29 cellular contexts compared by ENCODE assay signal in the genomic region with DNA sequence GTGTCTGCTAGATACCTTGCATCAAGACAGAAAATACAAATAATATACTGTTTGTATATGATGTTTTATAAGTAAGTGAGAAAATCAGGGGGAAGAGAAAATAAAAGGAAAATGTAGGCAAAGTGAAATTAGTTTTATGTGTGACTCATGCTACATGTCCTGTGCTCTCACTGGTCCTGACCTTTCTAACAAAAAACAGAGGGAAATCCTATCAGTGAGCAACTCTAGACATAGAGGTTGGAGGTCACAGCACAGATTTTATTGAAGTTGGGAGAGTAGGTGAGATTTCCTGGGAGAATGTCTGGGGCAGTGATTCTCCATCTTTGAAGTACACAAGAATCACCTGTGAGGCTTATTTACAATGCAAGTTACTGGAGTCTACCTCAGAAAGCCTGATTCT. TPM values are rescaled to one million over a fixed set of nuclear protein-coding genes. Genes with fewer than 3 reads are reported as not detected.
DNase-seq lines count a peak whose midpoint lies in the region; ATAC-seq and TF ChIP-seq lines count a peak whose summit lies in the region.
"Had no signal": no experiment of that assay in that cellular context is flagged by ENCODE, and none has a peak within 500 bp of the region (broad histone marks: within the 10 kb centered on the region; RNA-seq: fewer than 3 reads in every experiment).

No MANE protein-coding gene starts in this region.

- H3K36me3 Mint-ChIP-seq in activated naive CD8-positive, alpha-beta T cell treated with anti-CD3 and anti-CD28 coated beads, Interleukin-2, amount 50 U/mL, for 24 hours (ENCODE audit: low read depth): peaks cover 81% of the 10 kb centered on the region
- H3K36me3 Mint-ChIP-seq in activated naive CD8-positive, alpha-beta T cell treated with anti-CD3 and anti-CD28 coated beads for 36 hours: peaks cover 76% of the 10 kb centered on the region

- H3K9me3 ChIP-seq in upper lobe of right lung (no peaks in the 10 kb centered on the region), Peyer's patch (peaks cover 0 to 3% (median 0%) of the 10 kb centered on the region in 4 donors)
- H3K9me3 ChIP-seq: BE2C had no signal

- H3K4me3 ChIP-seq in upper lobe of right lung (no peak overlapping the region), Peyer's patch (no peak overlapping the region)
- H3K4me3 ChIP-seq: GM23248, SK-N-MC had no signal

- H3K27ac ChIP-seq in upper lobe of right lung (no peak overlapping the region), Peyer's patch (no peak overlapping the region)
- H3K27ac ChIP-seq: 22Rv1, GM23248, SK-N-MC had no signal

- H3K27ac Mint-ChIP-seq in activated naive CD8-positive, alpha-beta T cell treated with anti-CD3 and anti-CD28 coated beads, Interleukin-2, amount 50 U/mL, for 24 hours: no peak overlapping the region
- no peak overlapping the region for H3K27ac Mint-ChIP-seq in activated naive CD8-positive, alpha-beta T cell treated with anti-CD3 and anti-CD28 coated beads for 36 hours
- H3K27ac Mint-ChIP-seq: CD8-positive, alpha-beta memory T cell had no signal

- H3K4me1 ChIP-seq in upper lobe of right lung (no peaks in the 10 kb centered on the region), Peyer's patch (peaks cover 0 to 4% (median 0%) of the 10 kb centered on the region in 4 donors)
- H3K4me1 ChIP-seq: BE2C had no signal

- no peak for TF ChIP-seq POLR2A in Peyer's patch (IDR thresholded peaks at IDR 0.05)

- intact Hi-C loops in upper lobe of right lung (cut with DNase I): no loop called here

- peaks cover 10% of the 10 kb centered on the region for H3K9me3 Mint-ChIP-seq in activated naive CD8-positive, alpha-beta T cell treated with anti-CD3 and anti-CD28 coated beads, Interleukin-2, amount 50 U/mL, for 24 hours
- H3K9me3 Mint-ChIP-seq in activated naive CD8-positive, alpha-beta T cell treated with anti-CD3 and anti-CD28 coated beads for 36 hours: peaks cover 13% of the 10 kb centered on the region

- DNase-seq in activated naive CD8-positive, alpha-beta T cell treated with anti-CD3 and anti-CD28 coated beads, Interleukin-2, amount 50 U/mL, for 24 hours: no peak
- no peak for DNase-seq in activated naive CD8-positive, alpha-beta T cell treated with anti-CD3 and anti-CD28 coated beads for 36 hours
- DNase-seq in dermis blood vessel endothelial cell (peak; percentile 38), iris pigment epithelial cell (ENCODE audit: low read depth) (peak; percentile 19), upper lobe of right lung (no peak), DMS79 treated with DMSO at 0.1 percent for 48 hours (lab: John Stamatoyannopoulos, UW) (no peak), Peyer's patch (no peak), NCI-H2029 treated with DMSO at 0.1 percent for 48 hours (lab: John Stamatoyannopoulos, UW) (no peak)
- DNase-seq: BE2C; CD8-positive, alpha-beta memory T cell; DMS 273 treated with DMSO at 0.1 percent for 48 hours; DMS79; GF-D8; GM23248; H7; IMR-90; KG1; NCI-H1048; NCI-H1417; NCI-H1694; NCI-H2081; NCI-H2171; NCI-H226; NCI-H510A; NCI-H69; SIG-M5 had no signal

- TF ChIP-seq CTCF in upper lobe of right lung (IDR thresholded peaks at IDR 0.05) (no peak), Peyer's patch (IDR thresholded peaks at IDR 0.05) (no peak)

- no peaks in the 10 kb centered on the region for H3K27me3 ChIP-seq in upper lobe of right lung
- no peaks in the 10 kb centered on the region for H3K27me3 ChIP-seq in Peyer's patch
- H3K27me3 ChIP-seq: BE2C had no signal

- H3K4me3 Mint-ChIP-seq in activated naive CD8-positive, alpha-beta T cell treated with anti-CD3 and anti-CD28 coated beads, Interleukin-2, amount 50 U/mL, for 24 hours: no peak overlapping the region
- no peak overlapping the region for H3K4me3 Mint-ChIP-seq in activated naive CD8-positive, alpha-beta T cell treated with anti-CD3 and anti-CD28 coated beads for 36 hours
- H3K4me3 Mint-ChIP-seq: CD14-positive monocyte; CD8-positive, alpha-beta memory T cell had no signal

- no peaks in the 10 kb centered on the region for H3K27me3 Mint-ChIP-seq in activated naive CD8-positive, alpha-beta T cell treated with anti-CD3 and anti-CD28 coated beads, Interleukin-2, amount 50 U/mL, for 24 hours
- H3K27me3 Mint-ChIP-seq in activated naive CD8-positive, alpha-beta T cell treated with anti-CD3 and anti-CD28 coated beads for 36 hours: no peaks in the 10 kb centered on the region

- peak; percentile 78 for ATAC-seq in activated naive CD8-positive, alpha-beta T cell treated with anti-CD3 and anti-CD28 coated beads, Interleukin-2, amount 50 U/mL, for 24 hours
- ATAC-seq in upper lobe of right lung: peak; percentile 39

- H3K36me3 ChIP-seq in upper lobe of right lung (peaks cover 65% of the 10 kb centered on the region), Peyer's patch (peaks cover 0 to 72% (median 0%) of the 10 kb centered on the region in 3 donors)

- H3K4me1 Mint-ChIP-seq in activated naive CD8-positive, alpha-beta T cell treated with anti-CD3 and anti-CD28 coated beads, Interleukin-2, amount 50 U/mL, for 24 hours: peaks cover 10% of the 10 kb centered on the region
- peaks cover 9% of the 10 kb centered on the region for H3K4me1 Mint-ChIP-seq in activated naive CD8-positive, alpha-beta T cell treated with anti-CD3 and anti-CD28 coated beads for 36 hours
- H3K4me1 Mint-ChIP-seq: CD8-positive, alpha-beta memory T cell had no signal

RNA-seq across cellular contexts. Expression of gene SCCPDH, which starts 9.5 kb away (rescaled TPM):
- 10 to 100 TPM; 45.8 to 46.3 TPM for total RNA-seq in activated naive CD8-positive, alpha-beta T cell treated with anti-CD3 and anti-CD28 coated beads for 36 hours
- total RNA-seq in dermis blood vessel endothelial cell (52.8 and 58.3 TPM in 2 replicates), upper lobe of right lung (23.4 TPM), Peyer's patch (10 to 100 TPM; 14.0 to 67.1 (median 33.9) TPM)

Comparison
In these comparisons a context has a peak if more than half of its experiments do, and no peak if none do; other contexts are left out.
1. DNase-seq: peak in dermis blood vessel endothelial cell (single experiment) and iris pigment epithelial cell (single experiment); none in activated naive CD8-positive, alpha-beta T cell treated with anti-CD3 and anti-CD28 coated beads, Interleukin-2, amount 50 U/mL, for 24 hours (single experiment), activated naive CD8-positive, alpha-beta T cell treated with anti-CD3 and anti-CD28 coated beads for 36 hours (single experiment), upper lobe of right lung (single experiment), DMS79 treated with DMSO at 0.1 percent for 48 hours (single experiment), Peyer's patch (0 of 3) and NCI-H2029 treated with DMSO at 0.1 percent for 48 hours (single experiment).